ENCODE assay signal across 8 cellular contexts in the genomic region with DNA sequence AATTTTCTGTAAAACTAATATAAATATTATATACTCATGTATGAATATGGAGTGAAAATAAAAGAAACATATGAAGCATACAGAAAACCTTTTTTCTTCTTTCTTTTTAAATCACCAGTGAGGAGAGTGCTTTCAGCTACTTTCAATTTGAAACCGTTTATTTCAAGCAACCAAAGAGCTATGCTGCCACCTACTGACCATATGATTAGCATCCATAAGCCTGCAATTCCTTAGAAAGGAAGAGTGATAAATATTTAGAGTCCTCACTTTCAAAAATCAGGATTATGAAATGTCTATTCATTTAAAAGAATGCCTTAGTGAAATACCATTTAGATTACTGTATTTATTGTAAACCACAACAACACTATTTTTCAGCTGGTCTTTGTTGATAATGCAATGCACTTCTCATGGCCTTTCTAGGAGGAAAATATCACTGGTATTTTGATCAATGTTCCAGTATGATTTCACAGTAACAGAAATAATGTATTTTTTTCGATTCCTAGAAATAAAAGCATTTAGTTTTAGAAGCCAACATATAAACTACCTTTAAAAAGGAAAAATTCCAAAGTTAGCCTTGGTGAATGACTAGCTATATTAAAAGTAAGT.
DNase-seq lines count a peak whose midpoint lies in the region; ATAC-seq and TF ChIP-seq lines count a peak whose summit lies in the region.

No MANE protein-coding gene starts in this region.

- H3K9me3 ChIP-seq in DOHH2 (ENCODE audit: control insufficient read depth, insufficient read depth, low read length), result no peaks in the 10 kb centered on the region

- no peaks in the 10 kb centered on the region for H3F3A ChIP-seq in DOHH2 (ENCODE audit: control insufficient read depth, insufficient read depth)

- H3K27ac ChIP-seq in DOHH2 (ENCODE audit: low read depth, low read length), result no peak overlapping the region

- H3K4me1 ChIP-seq in DOHH2 (ENCODE audit: control insufficient read depth, low read length), result no peaks in the 10 kb centered on the region

- no peaks in the 10 kb centered on the region for H4K20me1 ChIP-seq in DOHH2 (ENCODE audit: control insufficient read depth, insufficient read depth, low read depth, low read length)

- no peaks in the 10 kb centered on the region for H3K9me3 Mint-ChIP-seq in activated naive CD8-positive, alpha-beta T cell treated with anti-CD3 and anti-CD28 coated beads, Interleukin-2, amount 50 U/mL, for 24 hours
- no peaks in the 10 kb centered on the region for H3K9me3 Mint-ChIP-seq in stimulated activated memory B cell treated with anti-CD40 and anti-IgM and Interleukin-4, amounts not matched to agents 10 μg/mL and 1 μg/mL and 100 μg/mL, for 72 hours
- no peaks in the 10 kb centered on the region for H3K9me3 Mint-ChIP-seq in activated T-helper 17 cell treated with anti-CD3 and anti-CD28 coated beads, Interleukin-2, amount 50 U/mL, for 72 hours

- ATAC-seq in GM19395 (IDR thresholded peaks at IDR 0.05; ENCODE audit: unreplicated experiment) (peak; percentile 95), HG03280 (IDR thresholded peaks at IDR 0.05; ENCODE audit: unreplicated experiment) (peak; percentile 87)
- ATAC-seq in activated naive CD8-positive, alpha-beta T cell treated with anti-CD3 and anti-CD28 coated beads, Interleukin-2, amount 50 U/mL, for 24 hours, result no peak
- ATAC-seq in stimulated activated memory B cell treated with anti-CD40 and anti-IgM and Interleukin-4, amounts not matched to agents 10 μg/mL and 1 μg/mL and 100 μg/mL, for 72 hours, result peak; percentile 65
- ATAC-seq in activated T-helper 17 cell treated with anti-CD3 and anti-CD28 coated beads, Interleukin-2, amount 50 U/mL, for 72 hours (replicated peaks), result no peak

- H3K4me3 Mint-ChIP-seq in activated naive CD8-positive, alpha-beta T cell treated with anti-CD3 and anti-CD28 coated beads, Interleukin-2, amount 50 U/mL, for 24 hours, result no peak overlapping the region
- no peak overlapping the region for H3K4me3 Mint-ChIP-seq in stimulated activated memory B cell treated with anti-CD40 and anti-IgM and Interleukin-4, amounts not matched to agents 10 μg/mL and 1 μg/mL and 100 μg/mL, for 72 hours
- no peak overlapping the region for H3K4me3 Mint-ChIP-seq in activated T-helper 17 cell treated with anti-CD3 and anti-CD28 coated beads, Interleukin-2, amount 50 U/mL, for 72 hours

- no peaks in the 10 kb centered on the region for H3K27me3 Mint-ChIP-seq in activated naive CD8-positive, alpha-beta T cell treated with anti-CD3 and anti-CD28 coated beads, Interleukin-2, amount 50 U/mL, for 24 hours
- no peaks in the 10 kb centered on the region for H3K27me3 Mint-ChIP-seq in stimulated activated memory B cell treated with anti-CD40 and anti-IgM and Interleukin-4, amounts not matched to agents 10 μg/mL and 1 μg/mL and 100 μg/mL, for 72 hours
- H3K27me3 Mint-ChIP-seq in activated T-helper 17 cell treated with anti-CD3 and anti-CD28 coated beads, Interleukin-2, amount 50 U/mL, for 72 hours, result no peaks in the 10 kb centered on the region

- no peak overlapping the region for H3K4me2 ChIP-seq in DOHH2 (ENCODE audit: low read length)

- no peak overlapping the region for H3K27ac Mint-ChIP-seq in activated naive CD8-positive, alpha-beta T cell treated with anti-CD3 and anti-CD28 coated beads, Interleukin-2, amount 50 U/mL, for 24 hours
- H3K27ac Mint-ChIP-seq in stimulated activated memory B cell treated with anti-CD40 and anti-IgM and Interleukin-4, amounts not matched to agents 10 μg/mL and 1 μg/mL and 100 μg/mL, for 72 hours, result no peak overlapping the region
- no peak overlapping the region for H3K27ac Mint-ChIP-seq in activated T-helper 17 cell treated with anti-CD3 and anti-CD28 coated beads, Interleukin-2, amount 50 U/mL, for 72 hours

- no peaks in the 10 kb centered on the region for H3K36me3 Mint-ChIP-seq in activated naive CD8-positive, alpha-beta T cell treated with anti-CD3 and anti-CD28 coated beads, Interleukin-2, amount 50 U/mL, for 24 hours (ENCODE audit: low read depth)
- H3K36me3 Mint-ChIP-seq in stimulated activated memory B cell treated with anti-CD40 and anti-IgM and Interleukin-4, amounts not matched to agents 10 μg/mL and 1 μg/mL and 100 μg/mL, for 72 hours, result no peaks in the 10 kb centered on the region
- no peaks in the 10 kb centered on the region for H3K36me3 Mint-ChIP-seq in activated T-helper 17 cell treated with anti-CD3 and anti-CD28 coated beads, Interleukin-2, amount 50 U/mL, for 72 hours (ENCODE audit: low read depth)

- H3K9me2 ChIP-seq in DOHH2 (replicated peaks; ENCODE audit: control insufficient read depth, low read length), result no peaks in the 10 kb centered on the region

- no peak overlapping the region for H3K4me3 ChIP-seq in DOHH2 (ENCODE audit: low read length)

- no peaks in the 10 kb centered on the region for H3K36me3 ChIP-seq in DOHH2 (ENCODE audit: control insufficient read depth, low read length)

- H3K4me1 Mint-ChIP-seq in activated naive CD8-positive, alpha-beta T cell treated with anti-CD3 and anti-CD28 coated beads, Interleukin-2, amount 50 U/mL, for 24 hours, result no peaks in the 10 kb centered on the region
- no peaks in the 10 kb centered on the region for H3K4me1 Mint-ChIP-seq in stimulated activated memory B cell treated with anti-CD40 and anti-IgM and Interleukin-4, amounts not matched to agents 10 μg/mL and 1 μg/mL and 100 μg/mL, for 72 hours
- H3K4me1 Mint-ChIP-seq in activated T-helper 17 cell treated with anti-CD3 and anti-CD28 coated beads, Interleukin-2, amount 50 U/mL, for 72 hours, result no peaks in the 10 kb centered on the region

- TF ChIP-seq CTCF in DOHH2 (IDR thresholded peaks at IDR 0.05; ENCODE audit: low read depth, low read length, poor library complexity, severe bottlenecking), result peak; percentile 66

- H3K79me2 ChIP-seq in DOHH2 (ENCODE audit: control insufficient read depth, low read length), result no peaks in the 10 kb centered on the region

- peak; percentile 3 for DNase-seq in NCI-H2227 treated with DMSO at 0.1 percent for 48 hours (lab: John Stamatoyannopoulos, UW)
- DNase-seq in activated naive CD8-positive, alpha-beta T cell treated with anti-CD3 and anti-CD28 coated beads, Interleukin-2, amount 50 U/mL, for 24 hours, result peak; percentile 10
- peak; percentile 2 to 78 for DNase-seq in hippocampal formation (lab: John Stamatoyannopoulos, UW)

- H3K27me3 ChIP-seq in DOHH2 (ENCODE audit: control insufficient read depth, low read length), result no peaks in the 10 kb centered on the region

Comparison
In these comparisons a context has a peak if more than half of its experiments do, and no peak if none do; other contexts are left out.
1. ATAC-seq: peak in GM19395 (single experiment), HG03280 (single experiment) and stimulated activated memory B cell treated with anti-CD40 and anti-IgM and Interleukin-4, amounts not matched to agents 10 μg/mL and 1 μg/mL and 100 μg/mL, for 72 hours (single experiment); none in activated naive CD8-positive, alpha-beta T cell treated with anti-CD3 and anti-CD28 coated beads, Interleukin-2, amount 50 U/mL, for 24 hours (single experiment) and activated T-helper 17 cell treated with anti-CD3 and anti-CD28 coated beads, Interleukin-2, amount 50 U/mL, for 72 hours (single experiment).
2. Peak in every context shown above with its lines, with median percentiles within 50 percentile points of each other: DNase-seq.